In the genomic region with DNA sequence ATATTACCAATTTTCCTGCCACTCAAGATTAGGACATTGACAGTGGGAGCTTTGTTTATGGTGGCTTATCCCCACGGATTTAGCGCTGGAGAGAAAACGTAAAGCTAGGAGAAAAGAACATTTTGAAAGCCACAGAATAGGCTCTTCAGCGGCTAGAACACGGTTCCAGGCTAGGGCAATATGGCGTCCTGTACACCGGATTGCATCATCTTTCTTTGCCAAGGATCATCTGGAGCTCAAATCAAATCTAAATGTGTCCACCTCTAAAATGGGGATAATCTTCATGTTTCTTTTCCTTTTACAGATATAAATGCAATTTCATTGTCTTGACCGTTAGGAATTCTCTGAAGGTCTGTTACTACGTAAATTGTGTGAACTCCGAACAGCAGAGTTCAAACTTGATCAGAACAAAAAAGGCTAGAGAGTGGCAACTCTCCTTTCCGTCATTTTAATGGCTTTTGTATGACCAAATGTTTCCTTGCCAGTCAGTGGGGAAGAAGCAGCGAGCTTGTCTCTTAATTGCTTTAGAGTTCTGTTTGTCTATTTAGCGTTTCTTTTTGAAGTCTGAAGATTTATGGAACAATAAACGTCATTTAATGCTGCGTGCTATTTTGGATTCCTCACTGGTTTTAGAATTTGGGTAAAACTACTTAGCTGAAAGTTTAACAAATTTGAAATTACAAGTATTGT, we compare ENCODE assay signal across 23 cellular contexts. TPM values are rescaled to one million over a fixed set of nuclear protein-coding genes. Genes with fewer than 3 reads are reported as not detected.
DNase-seq lines count a peak whose midpoint lies in the region; ATAC-seq and TF ChIP-seq lines count a peak whose summit lies in the region.
"Had no signal": no experiment of that assay in that cellular context is flagged by ENCODE, and none has a peak within 500 bp of the region (broad histone marks: within the 10 kb centered on the region; RNA-seq: fewer than 3 reads in every experiment).

No MANE protein-coding gene starts in this region.

- peaks cover 18% of the 10 kb centered on the region for H3K36me3 Mint-ChIP-seq in Caco-2 (ENCODE audit: insufficient read depth, unreplicated experiment)
- no peaks in the 10 kb centered on the region for H3K36me3 Mint-ChIP-seq in endodermal cell (ENCODE audit: low read depth)
- H3K36me3 Mint-ChIP-seq in naive thymus-derived CD8-positive, alpha-beta T cell: no peaks in the 10 kb centered on the region

- H3K4me1 ChIP-seq in Caco-2 (peaks cover 27% of the 10 kb centered on the region), HUES64 (ENCODE audit: insufficient read depth, low read length) (peaks cover 17% of the 10 kb centered on the region), endodermal cell (ENCODE audit: control insufficient read depth, insufficient read depth, low read length) (peaks cover 5% of the 10 kb centered on the region), upper lobe of right lung (peaks cover 11% of the 10 kb centered on the region)

- H3K4me1 Mint-ChIP-seq in Caco-2 (ENCODE audit: low read depth, unreplicated experiment) (peaks cover 23% of the 10 kb centered on the region), endodermal cell (peaks cover 31% of the 10 kb centered on the region)
- peaks cover 2 to 18% (median 11%) of the 10 kb centered on the region in 4 donors for H3K4me1 Mint-ChIP-seq in naive thymus-derived CD8-positive, alpha-beta T cell

- CTCF ChIA-PET in Caco-2 (lab: Charles Lee): interaction anchor here (0.6 to 1.6 kb wide), 2 partner anchors 16 to 87 kb away, joined by 3 read pairs; no protein-coding TSS in a partner anchor

- DNase-seq in Caco-2 (no peak), endodermal cell (no peak), upper lobe of right lung (no peak), CD1c-positive myeloid dendritic cell (ENCODE audit: extremely low spot score) (no peak), Right ventricle myocardium inferior (ENCODE audit: missing footprints) (no peak)
- no peak for DNase-seq in naive thymus-derived CD8-positive, alpha-beta T cell
- DNase-seq: activated CD4-positive, alpha-beta T cell treated with anti-CD3 and anti-CD28 coated beads for 48 hours; activated CD8-positive, alpha-beta memory T cell treated with anti-CD3 and anti-CD28 coated beads, Interleukin-2, amount 50 U/mL, for 4 hours; activated gamma-delta T cell; adrenal gland; DMS153; GM23248; lower lobe of right lung; NCI-H1417 treated with DMSO at 0.1 percent for 48 hours; NCI-H524; stimulated activated CD4-positive, alpha-beta T cell treated with anti-CD3 and anti-CD28 coated beads, Interleukin-2, amount 100 ng/mL, for 24 hours; stimulated activated naive CD4-positive, alpha-beta T cell treated with Interleukin-2 at 50 U/mL for 16 hours had no signal

- H3K27ac Mint-ChIP-seq in Caco-2 (ENCODE audit: unreplicated experiment): no peak overlapping the region
- H3K27ac Mint-ChIP-seq in endodermal cell: peak overlapping the region; percentile 98
- no peak overlapping the region for H3K27ac Mint-ChIP-seq in naive thymus-derived CD8-positive, alpha-beta T cell
- H3K27ac Mint-ChIP-seq: CD14-positive monocyte; dendritic cell treated with granulocyte-macrophage colony-stimulating factor and Interleukin-4, amounts not matched to agents 40 ng/mL and 50 ng/mL, for 4 days had no signal

- ATAC-seq in naive thymus-derived CD8-positive, alpha-beta T cell: no peak
- ATAC-seq in upper lobe of right lung: no peak
- no peak for ATAC-seq in Right ventricle myocardium inferior
- ATAC-seq in GM21515 (IDR thresholded peaks at IDR 0.05; ENCODE audit: unreplicated experiment): no peak
- ATAC-seq: GM12878, lower lobe of right lung had no signal

- no peaks in the 10 kb centered on the region for H3K9me3 Mint-ChIP-seq in Caco-2 (ENCODE audit: unreplicated experiment)
- no peaks in the 10 kb centered on the region for H3K9me3 Mint-ChIP-seq in endodermal cell
- H3K9me3 Mint-ChIP-seq in naive thymus-derived CD8-positive, alpha-beta T cell: peaks cover 0 to 1% (median 0%) of the 10 kb centered on the region in 9 donors
- H3K9me3 Mint-ChIP-seq: dendritic cell treated with granulocyte-macrophage colony-stimulating factor and Interleukin-4, amounts not matched to agents 40 ng/mL and 50 ng/mL, for 4 days had no signal

- H3K9ac ChIP-seq in HUES64 (ENCODE audit: low read depth, low read length) (peak overlapping the region; percentile 18; the same call in 1 of the 2 replicates), endodermal cell (ENCODE audit: extremely low read depth, low read length, poor library complexity, severe bottlenecking) (peak overlapping the region; percentile 97)
- H3K9ac ChIP-seq: GM23248 had no signal

- POLR2A ChIA-PET in Caco-2 (lab: Charles Lee): interaction anchor here (1.1 kb wide), 1 partner anchor 16 kb away, joined by 4 read pairs; no protein-coding TSS in a partner anchor
- POLR2A ChIA-PET in naive thymus-derived CD8-positive, alpha-beta T cell (lab: Charles Lee): interaction anchor here (0.6 kb wide), 1 partner anchor 14 kb away, joined by 10 read pairs; no protein-coding TSS in a partner anchor

- H3K36me3 ChIP-seq in Caco-2 (ENCODE audit: control insufficient read depth, insufficient read depth, low read length): no peaks in the 10 kb centered on the region
- H3K36me3 ChIP-seq in HUES64 (ENCODE audit: insufficient read depth, low read length): no peaks in the 10 kb centered on the region
- no peaks in the 10 kb centered on the region for H3K36me3 ChIP-seq in endodermal cell (ENCODE audit: control insufficient read depth, insufficient read depth, low read length)
- H3K36me3 ChIP-seq in upper lobe of right lung: no peaks in the 10 kb centered on the region
- H3K36me3 ChIP-seq: adrenal gland, cardiac muscle cell, lower lobe of right lung had no signal

- H3K27me3 Mint-ChIP-seq in Caco-2 (ENCODE audit: insufficient read depth, unreplicated experiment) (no peaks in the 10 kb centered on the region), endodermal cell (ENCODE audit: insufficient read depth) (no peaks in the 10 kb centered on the region)
- H3K27me3 Mint-ChIP-seq in naive thymus-derived CD8-positive, alpha-beta T cell: peaks cover 0 to 18% (median 0%) of the 10 kb centered on the region in 5 donors

- BruUV-seq in Caco-2 (replicated peaks; lab: Mats Ljungman, UMichigan): no TSS peak

- H3K27me3 ChIP-seq in Caco-2 (replicated peaks; ENCODE audit: control insufficient read depth, insufficient read depth, low read length): no peaks in the 10 kb centered on the region
- peaks cover 3% of the 10 kb centered on the region; the same call in 1 of the 2 replicates for H3K27me3 ChIP-seq in HUES64 (ENCODE audit: insufficient read depth, low read length)
- no peaks in the 10 kb centered on the region for H3K27me3 ChIP-seq in endodermal cell (ENCODE audit: control insufficient read depth, insufficient read depth, low read length, poor library complexity, severe bottlenecking)
- no peaks in the 10 kb centered on the region for H3K27me3 ChIP-seq in upper lobe of right lung
- H3K27me3 ChIP-seq: adrenal gland had no signal

- H3K4me3 ChIP-seq in Caco-2 (ENCODE audit: low read depth, low read length): no peak overlapping the region
- H3K4me3 ChIP-seq in HUES64 (ENCODE audit: low read length): peak overlapping the region; percentile 95
- peak overlapping the region; percentile 97 for H3K4me3 ChIP-seq in endodermal cell (ENCODE audit: low read length)
- H3K4me3 ChIP-seq in upper lobe of right lung: no peak overlapping the region
- H3K4me3 ChIP-seq: adrenal gland, cardiac muscle cell, GM12878 had no signal

- H3K9me3 ChIP-seq in Caco-2: no peaks in the 10 kb centered on the region
- no peaks in the 10 kb centered on the region for H3K9me3 ChIP-seq in HUES64 (ENCODE audit: insufficient read depth, low read depth, low read length)
- H3K9me3 ChIP-seq in endodermal cell (ENCODE audit: control insufficient read depth, low read length): no peaks in the 10 kb centered on the region
- H3K9me3 ChIP-seq in upper lobe of right lung: no peaks in the 10 kb centered on the region
- H3K9me3 ChIP-seq: adrenal gland, lower lobe of right lung had no signal

- intact Hi-C loops in Caco-2 (cut with micrococcal nuclease; ENCODE audit: unreplicated experiment) (loop anchor here (5.0 to 10.0 kb wide), 2 partner anchors 146 to 348 kb away; a partner anchor contains a TSS), upper lobe of right lung (cut with DNase I) (no loop called here), Right ventricle myocardium inferior (cut with DNase I) (loop anchor here (5.0 kb wide), 1 partner anchor 76 kb away; no protein-coding TSS in a partner anchor)

- H3K4me3 Mint-ChIP-seq in Caco-2 (ENCODE audit: unreplicated experiment) (peak overlapping the region; percentile 83), endodermal cell (peak overlapping the region; percentile 87)
- peak overlapping the region in 6 of 10 donors; percentile 43 to 78 (median 70) for H3K4me3 Mint-ChIP-seq in naive thymus-derived CD8-positive, alpha-beta T cell
- H3K4me3 Mint-ChIP-seq: dendritic cell treated with granulocyte-macrophage colony-stimulating factor and Interleukin-4, amounts not matched to agents 40 ng/mL and 50 ng/mL, for 4 days had no signal

- 77% methylated on average over 15 of the region's 15 CpGs for WGBS in HUES64
- 84 to 90% methylated on average over 11 to 15 of the region's 15 CpGs for WGBS in endodermal cell (ENCODE audit: insufficient coverage in 1 of 2, insufficient read length in 1 of 2), 2 experiments

- TF ChIP-seq CTCF in Caco-2 (IDR thresholded peaks at IDR 0.05; ENCODE audit: insufficient read depth in 1 of 2, low read depth in 1 of 2, low read length in 1 of 2, severe bottlenecking in 1 of 2, unreplicated experiment in 1 of 2) (no peak), endodermal cell (conservative IDR thresholded peaks at IDR 0.05) (no peak), upper lobe of right lung (IDR thresholded peaks at IDR 0.05) (no peak)

- H3K27ac ChIP-seq in HUES64 (ENCODE audit: low read depth, low read length): no peak overlapping the region
- H3K27ac ChIP-seq in endodermal cell (ENCODE audit: low read depth, low read length): no peak overlapping the region
- H3K27ac ChIP-seq in upper lobe of right lung: no peak overlapping the region
- H3K27ac ChIP-seq: adrenal gland, cardiac muscle cell, GM23248 had no signal

RNA-seq across cellular contexts. Expression of a gene that starts 2.6 kb away (rescaled TPM):
- total RNA-seq in Caco-2 (2022): 120 and 126 TPM in 2 replicates
- 31.1 TPM for polyA plus RNA-seq in HUES64 (2013, experiment 1 of 2)
- polyA plus RNA-seq in HUES64 (2013, experiment 2 of 2): 37.0 TPM
- 100 to 1,000 TPM in 1 of 2 donors, 10 to 100 TPM in 1; 98.2 to 108 TPM for total RNA-seq in endodermal cell
- polyA plus RNA-seq in endodermal cell (2013, experiment 1 of 2): 32.3 TPM
- polyA plus RNA-seq in endodermal cell (2013, experiment 2 of 2): 32.7 TPM
- 1 to 10 TPM; 7.4 to 8.0 TPM for total RNA-seq in naive thymus-derived CD8-positive, alpha-beta T cell
- 1 to 10 TPM in 1 of 3 donors, under 1 TPM in 2; 0.59 to 1.0 (median 0.77) TPM for polyA plus RNA-seq in naive thymus-derived CD8-positive, alpha-beta T cell
- 142 TPM for total RNA-seq in upper lobe of right lung
- 30.2 TPM for total RNA-seq in Right ventricle myocardium inferior

Comparison
In these comparisons a context has a peak if more than half of its experiments do, and no peak if none do; other contexts are left out.
1. H3K4me3 ChIP-seq: peak in HUES64 (single experiment) and endodermal cell (single experiment); none in Caco-2 (single experiment) and upper lobe of right lung (single experiment).
2. Peak in every context shown above with its lines, with median percentiles within 50 percentile points of each other: H3K4me3 Mint-ChIP-seq.